Comparison of ENCODE assay signal across 16 cellular contexts in genomic region chr20:24782801-24783630, GRCh38.
A peak's percentile ranks its signal among the peaks of the same experiment; 100 is the strongest.
DNase-seq lines count a peak whose midpoint lies in the region; ATAC-seq and TF ChIP-seq lines count a peak whose summit lies in the region.
"Had no signal": no experiment of that assay in that cellular context is flagged by ENCODE, and none has a peak within 500 bp of the region (broad histone marks: within the 10 kb centered on the region; RNA-seq: fewer than 3 reads in every experiment).

No MANE protein-coding gene starts in this region.

- H3K36me3 ChIP-seq in lower lobe of right lung, result no peaks in the 10 kb centered on the region
- no peaks in the 10 kb centered on the region for H3K36me3 ChIP-seq in transverse colon
- H3K36me3 ChIP-seq: SJSA1, thoracic aorta had no signal

- TF ChIP-seq CTCF in GM12872 (IDR thresholded peaks at IDR 0.05; ENCODE audit: insufficient read depth, low read depth, low read length) (peak; percentile 33; the same call in 1 of the 3 replicates), WTC11 (IDR thresholded peaks at IDR 0.05) (no peak), lower lobe of right lung (IDR thresholded peaks at IDR 0.05) (no peak), transverse colon (IDR thresholded peaks at IDR 0.05) (no peak)

- H3K9me3 Mint-ChIP-seq in WTC11, result no peaks in the 10 kb centered on the region
- H3K9me3 Mint-ChIP-seq: naive thymus-derived CD8-positive, alpha-beta T cell had no signal

- no peaks in the 10 kb centered on the region; the same call in 1 of the 2 replicates for H3K27me3 Mint-ChIP-seq in WTC11 (ENCODE audit: low read depth)

- WGBS in transverse colon (ENCODE audit: low coverage in 1 of 2), 2 donors, result 59 to 76% methylated on average over 4 to 12 of the region's 12 CpGs

- no peak for TF ChIP-seq EP300 in transverse colon (IDR thresholded peaks at IDR 0.05; ENCODE audit: low read depth)

- ATAC-seq in WTC11 (no peak; the same call in 1 of the 2 replicates), lower lobe of right lung (no peak), GM21528 (IDR thresholded peaks at IDR 0.05; ENCODE audit: low FRiP score, unreplicated experiment) (no peak), GM21529 (IDR thresholded peaks at IDR 0.05; ENCODE audit: unreplicated experiment) (no peak)
- ATAC-seq: left lobe of liver; naive thymus-derived CD8-positive, alpha-beta T cell had no signal

- peak; percentile 18 for DNase-seq in DMS 273 (lab: John Stamatoyannopoulos, UW; ENCODE audit: unreplicated experiment)
- DNase-seq in DMS 273 treated with DMSO at 0.1 percent for 48 hours (lab: John Stamatoyannopoulos, UW), result no peak
- DNase-seq in WTC11 (ENCODE audit: low spot score), result peak; percentile 45
- peak; percentile 29 for DNase-seq in lower lobe of right lung
- DNase-seq in transverse colon, result no peak
- DNase-seq: activated T-cell treated with anti-CD3 and anti-CD28 coated beads for 4 hours, NCI-H1436 treated with DMSO at 0.1 percent for 48 hours, NCI-H774 had no signal

- H3K9me3 ChIP-seq in lower lobe of right lung (no peaks in the 10 kb centered on the region), transverse colon (no peaks in the 10 kb centered on the region)
- H3K9me3 ChIP-seq: SJSA1, thoracic aorta had no signal

- H3K4me1 ChIP-seq in lower lobe of right lung (no peaks in the 10 kb centered on the region), transverse colon (no peaks in the 10 kb centered on the region)
- H3K4me1 ChIP-seq: SJSA1 had no signal

- H3K4me3 Mint-ChIP-seq in WTC11, result no peak overlapping the region
- H3K4me3 Mint-ChIP-seq: naive thymus-derived CD8-positive, alpha-beta T cell had no signal

- no peak overlapping the region for H3K27ac ChIP-seq in lower lobe of right lung
- no peak overlapping the region for H3K27ac ChIP-seq in transverse colon
- H3K27ac ChIP-seq: 22Rv1, SJSA1, thoracic aorta had no signal

- CTCF ChIA-PET in WTC11 (lab: Charles Lee), result interaction anchor here (0.6 to 4.8 kb wide), 9 partner anchors 26 to 574 kb away, joined by 3 to 54 read pairs (median 5); no protein-coding TSS in a partner anchor

- intact Hi-C loops in lower lobe of right lung (cut with DNase I) (no loop called here), transverse colon (cut with DNase I; ENCODE audit: low total_unique reads) (no loop called here)

- H3K36me3 Mint-ChIP-seq in WTC11, result no peaks in the 10 kb centered on the region
- H3K36me3 Mint-ChIP-seq: naive thymus-derived CD8-positive, alpha-beta T cell had no signal

- no peaks in the 10 kb centered on the region for H3K4me1 Mint-ChIP-seq in WTC11

- in situ Hi-C loops in transverse colon (cut with MboI; ENCODE audit: low pct_ligation_motif_present in 1 of 4, low pct_unique_long_range_greater_than_20kb in 1 of 4, low sequenced_read_pairs in 3 of 4), result loop anchor here in 1 of 4 donors (25.0 kb wide), 1 partner anchor 129 kb away; no protein-coding TSS in a partner anchor

- H3K27ac Mint-ChIP-seq in WTC11, result no peak overlapping the region

- POLR2A ChIA-PET in WTC11 (lab: Charles Lee), result no interaction called here

- H3K27me3 ChIP-seq in lower lobe of right lung (ENCODE audit: low read depth) (peaks cover 4% of the 10 kb centered on the region), transverse colon (no peaks in the 10 kb centered on the region)
- H3K27me3 ChIP-seq: SJSA1 had no signal

- no peak for TF ChIP-seq POLR2A in transverse colon (IDR thresholded peaks at IDR 0.05)

- no peak overlapping the region for H3K4me3 ChIP-seq in lower lobe of right lung
- H3K4me3 ChIP-seq in transverse colon, result no peak overlapping the region
- H3K4me3 ChIP-seq: SJSA1, thoracic aorta had no signal

TF ChIP-seq in WTC11, 78 proteins besides CTCF, POLR2A, EP300 and RAD21:
- TF ChIP-seq TP53 (CRISPR knock-in tag; IDR thresholded peaks at IDR 0.05) (no peak), NR3C1 (CRISPR knock-in tag; conservative IDR thresholded peaks at IDR 0.05; ENCODE audit: low read depth) (no peak), PRDM15 (CRISPR knock-in tag; IDR thresholded peaks at IDR 0.05) (no peak), CREM (CRISPR knock-in tag; IDR thresholded peaks at IDR 0.05) (no peak), GABPB1 (CRISPR knock-in tag; IDR thresholded peaks at IDR 0.05) (no peak), IRF1 (CRISPR knock-in tag; IDR thresholded peaks at IDR 0.05) (no peak), ZNF423 (CRISPR knock-in tag; IDR thresholded peaks at IDR 0.05) (peak; percentile 65)

Comparison
In these comparisons a context has a peak if more than half of its experiments do, and no peak if none do; other contexts are left out.
1. DNase-seq: peak in DMS 273 (single experiment), WTC11 (single experiment) and lower lobe of right lung (single experiment); none in DMS 273 treated with DMSO at 0.1 percent for 48 hours (single experiment) and transverse colon (single experiment).